ENCODE assay signal across 25 cellular contexts in genomic region chr3:136952292-136952691, GRCh38. TPM values are rescaled to one million over a fixed set of nuclear protein-coding genes. Genes with fewer than 3 reads are reported as not detected.
DNase-seq lines count a peak whose midpoint lies in the region; ATAC-seq, FAIRE-seq and TF ChIP-seq lines count a peak whose summit lies in the region.
"Had no signal": no experiment of that assay in that cellular context is flagged by ENCODE, and none has a peak within 500 bp of the region (broad histone marks: within the 10 kb centered on the region; RNA-seq: fewer than 3 reads in every experiment).

No MANE protein-coding gene starts in this region.

- peaks cover 18% of the 10 kb centered on the region for H3K4me1 ChIP-seq in fibroblast of lung (ENCODE audit: control insufficient read depth, extremely low read depth, insufficient read depth, low read length)
- H3K4me1 ChIP-seq in suprapubic skin = peaks cover 75% of the 10 kb centered on the region

- ATAC-seq in T-helper 17 cell (no peak), GM18909 (IDR thresholded peaks at IDR 0.05; ENCODE audit: poor library complexity, unreplicated experiment) (no peak)
- ATAC-seq: activated CD4-positive, CD25-positive, alpha-beta regulatory T cell treated with anti-CD3 and anti-CD28 coated beads, Interleukin-2, amount 50 U/mL, for 24 hours had no signal

- FAIRE-seq in GM19239 (lab: Jason Lieb, UNC) (peak; percentile 47), urothelium cell line (lab: Jason Lieb, UNC) (no peak)
- FAIRE-seq: D721Med had no signal

- H3K4me2 ChIP-seq in fibroblast of lung (ENCODE audit: extremely low read depth, insufficient read depth, low read length) = no peak overlapping the region
- H3K4me2 ChIP-seq: BLaER1 treated with 17β-estradiol and CSF1 and Interleukin-3, amounts not matched to agents 10 nM and 100 nM; hepatocyte had no signal

- H3K4me3 ChIP-seq in fibroblast of lung (replicated peaks in 1 of 4; ENCODE audit: control extremely low read depth in 1 of 4, insufficient read depth in 1 of 4, low read depth in 3 of 4, low read length in 4 of 4) = no peak overlapping the region
- H3K4me3 ChIP-seq in suprapubic skin = no peak overlapping the region
- H3K4me3 ChIP-seq: ascending aorta; BLaER1 treated with 17β-estradiol and CSF1 and Interleukin-3, amounts not matched to agents 10 nM and 100 nM; hepatocyte; stomach; upper lobe of left lung had no signal

- H3K36me3 ChIP-seq in fibroblast of lung (ENCODE audit: control insufficient read depth, insufficient read depth, low read length) = no peaks in the 10 kb centered on the region
- no peaks in the 10 kb centered on the region for H3K36me3 ChIP-seq in suprapubic skin
- H3K36me3 ChIP-seq: stomach, upper lobe of left lung had no signal

- no peaks in the 10 kb centered on the region for H3K9me3 ChIP-seq in T-helper 17 cell (ENCODE audit: control insufficient read depth, low read length, poor library complexity, severe bottlenecking)
- no peaks in the 10 kb centered on the region for H3K9me3 ChIP-seq in fibroblast of lung (ENCODE audit: control insufficient read depth, insufficient read depth, low read depth, low read length)
- no peaks in the 10 kb centered on the region for H3K9me3 ChIP-seq in suprapubic skin
- H3K9me3 ChIP-seq: ascending aorta; BLaER1 treated with 17β-estradiol and CSF1 and Interleukin-3, amounts not matched to agents 10 nM and 100 nM; stomach; upper lobe of left lung had no signal

- H3K27ac ChIP-seq in fibroblast of lung (ENCODE audit: insufficient read depth, low read length) (no peak overlapping the region), suprapubic skin (peak overlapping the region; percentile 64)
- H3K27ac ChIP-seq: ascending aorta; BLaER1 treated with 17β-estradiol and CSF1 and Interleukin-3, amounts not matched to agents 10 nM and 100 nM; hepatocyte; stomach; upper lobe of left lung had no signal

- no peaks in the 10 kb centered on the region for H3K27me3 Mint-ChIP-seq in T-helper 17 cell
- H3K27me3 Mint-ChIP-seq: activated naive CD4-positive, alpha-beta T cell treated with anti-CD3 and anti-CD28 coated beads, Interleukin-2, amount 10 ng/mL, durations not matched to agents 7 days and 5 days; activated T-cell treated with anti-CD3 and anti-CD28 coated beads, Interleukin-2, amount 50 U/mL, for 24 hours had no signal

- H4K20me1 ChIP-seq in fibroblast of lung (ENCODE audit: control insufficient read depth, extremely low read depth, insufficient read depth, low read length) = no peaks in the 10 kb centered on the region

- no peak for TF ChIP-seq POLR2A in suprapubic skin (IDR thresholded peaks at IDR 0.05)

- DNase-seq in GM19239 (ENCODE audit: insufficient read length, low spot score) (no peak), T-helper 17 cell (no peak), fibroblast of lung (ENCODE audit: low read depth in 2 of 2) (peak; percentile 49 to 53), suprapubic skin (ENCODE audit: low spot score in 2 of 2) (no peak), urothelium cell line (ENCODE audit: low spot score) (no peak)
- DNase-seq in activated naive CD4-positive, alpha-beta T cell (lab: John Stamatoyannopoulos, UW) = no peak
- DNase-seq: activated naive CD4-positive, alpha-beta T cell treated with anti-CD3 and anti-CD28 coated beads, Interleukin-2, amount 10 ng/mL, durations not matched to agents 7 days and 5 days; activated T-cell treated with anti-CD3 and anti-CD28 coated beads, Interleukin-2, amount 50 U/mL, for 24 hours; cerebellar nuclear complex; effector memory CD4-positive, alpha-beta T cell; foreskin melanocyte; GF-D8; NCI-H1417; NCI-H510A treated with DMSO at 0.1 percent for 48 hours; nucleus accumbens; retina; stimulated activated CD4-positive, alpha-beta T cell treated with anti-CD3 and anti-CD28 coated beads, Interleukin-12 subunit alpha, Interleukin-12 subunit beta, amount 100 ng/mL, for 4 hours; stomach; upper lobe of left lung had no signal

- no peak overlapping the region for H2AFZ ChIP-seq in fibroblast of lung (ENCODE audit: low read length)
- H2AFZ ChIP-seq: hepatocyte had no signal

- H3K4me3 Mint-ChIP-seq in T-helper 17 cell = no peak overlapping the region
- H3K4me3 Mint-ChIP-seq: activated naive CD4-positive, alpha-beta T cell treated with anti-CD3 and anti-CD28 coated beads, Interleukin-2, amount 10 ng/mL, durations not matched to agents 7 days and 5 days; activated T-cell treated with anti-CD3 and anti-CD28 coated beads, Interleukin-2, amount 50 U/mL, for 24 hours had no signal

- H3K4me1 Mint-ChIP-seq in T-helper 17 cell = peaks cover 19% of the 10 kb centered on the region

- H3K79me2 ChIP-seq in fibroblast of lung (ENCODE audit: control insufficient read depth, insufficient read depth, low read length) = no peaks in the 10 kb centered on the region
- H3K79me2 ChIP-seq: hepatocyte had no signal

- no peak overlapping the region for H3K9ac ChIP-seq in fibroblast of lung (ENCODE audit: insufficient read depth, low read length)
- H3K9ac ChIP-seq: BLaER1 treated with 17β-estradiol and CSF1 and Interleukin-3, amounts not matched to agents 10 nM and 100 nM had no signal

- 49% methylated on average over 1 of the region's 1 CpG for WGBS in suprapubic skin

- TF ChIP-seq CTCF in fibroblast of lung (conservative IDR thresholded peaks at IDR 0.05 in 1 of 2, IDR thresholded peaks at IDR 0.05 in 1 of 2; ENCODE audit: low read depth in 1 of 2, low read length in 2 of 2) (no peak), suprapubic skin (IDR thresholded peaks at IDR 0.05) (no peak)

- no peak for TF ChIP-seq EP300 in suprapubic skin (IDR thresholded peaks at IDR 0.05)

- peaks cover 4% of the 10 kb centered on the region for H3K36me3 Mint-ChIP-seq in T-helper 17 cell (ENCODE audit: low read depth)

- H3K27me3 ChIP-seq in fibroblast of lung (ENCODE audit: control insufficient read depth, insufficient read depth, low read length) (no peaks in the 10 kb centered on the region), suprapubic skin (no peaks in the 10 kb centered on the region)
- H3K27me3 ChIP-seq: ascending aorta; BLaER1 treated with 17β-estradiol and CSF1 and Interleukin-3, amounts not matched to agents 10 nM and 100 nM; hepatocyte; stomach; upper lobe of left lung had no signal

- H3K27ac Mint-ChIP-seq in T-helper 17 cell = peak overlapping the region; percentile 41
- H3K27ac Mint-ChIP-seq: activated naive CD4-positive, alpha-beta T cell treated with anti-CD3 and anti-CD28 coated beads, Interleukin-2, amount 10 ng/mL, durations not matched to agents 7 days and 5 days; activated T-cell treated with anti-CD3 and anti-CD28 coated beads, Interleukin-2, amount 50 U/mL, for 24 hours had no signal

RNA-seq across cellular contexts. Expression of gene IL20RB, which starts 5.5 kb away (rescaled TPM):
- total RNA-seq in T-helper 17 cell = 1 to 10 TPM; 3.2 to 4.2 TPM
- total RNA-seq in fibroblast of lung = 0.51 and 3.0 TPM in 2 replicates
- polyA plus RNA-seq in fibroblast of lung = 1.9 and 2.0 TPM in 2 replicates
- polyA plus RNA-seq in fibroblast of lung (2012) = 1.5 and 2.0 TPM in 2 replicates
- 7.6 and 11.3 TPM in 2 replicates for polyA minus RNA-seq in fibroblast of lung (ENCODE audit: low replicate concordance)
- total RNA-seq in suprapubic skin = 100 to 1,000 TPM; 218 to 274 (median 257) TPM
- total RNA-seq: ascending aorta had no signal

Comparison
In these comparisons a context has a peak if more than half of its experiments do, and no peak if none do; other contexts are left out.
1. DNase-seq: peak in fibroblast of lung (2 of 2); none in GM19239 (single experiment), T-helper 17 cell (0 of 3), suprapubic skin (0 of 2), urothelium cell line (single experiment) and activated naive CD4-positive, alpha-beta T cell (0 of 4).
2. RNA of gene IL20RB, which starts 5.5 kb away (total RNA-seq): 218 to 274 TPM in suprapubic skin; 3.2 to 4.2 TPM in T-helper 17 cell and 0.51 to 3.0 TPM in fibroblast of lung; every median in the first group is over 10 times any median in the second.